20 cellular contexts compared by ENCODE assay signal in genomic region chr16:53537591-53537990, GRCh38.
"Had no signal": no experiment of that assay in that cellular context is flagged by ENCODE, and none has a peak within 500 bp of the region (broad histone marks: within the 10 kb centered on the region; RNA-seq: fewer than 3 reads in every experiment).

No MANE protein-coding gene starts in this region.

- H3K4me1 ChIP-seq: neural progenitor cell, parathyroid adenoma, right atrium auricular region, testis, tibial artery had no signal

- H3K4me1 Mint-ChIP-seq: nephron, neural progenitor cell had no signal

- DNase-seq: cortex of kidney; kidney; stimulated activated CD4-positive, alpha-beta T cell treated with anti-CD3 and anti-CD28 coated beads, Interleukin-12 subunit alpha, Interleukin-12 subunit beta, amount 100 ng/mL, for 4 hours; stimulated activated CD4-positive, alpha-beta T cell treated with anti-CD3 and anti-CD28 coated beads, Interleukin-1b, Interleukin-23, amount 100 ng/mL, for 48 hours; stimulated activated CD4-positive, alpha-beta T cell treated with anti-CD3 and anti-CD28 coated beads, Interleukin-4, amount 100 ng/mL, for 1 hour; stimulated activated naive CD8-positive, alpha-beta T cell treated with anti-CD3 and anti-CD28 coated beads, Interleukin-15, Interleukin-2, amounts not matched to agents 100 U/mL and 50 U/mL, for 24 hours; substantia nigra; testis; tibial artery had no signal

- H3K27me3 ChIP-seq: neural progenitor cell, right atrium auricular region, testis had no signal

- H3K27me3 Mint-ChIP-seq: memory B cell, progenitor cell of endocrine pancreas, type B pancreatic cell had no signal

- H3K36me3 ChIP-seq: neural progenitor cell, right atrium auricular region, tibial artery had no signal

- H3K27ac Mint-ChIP-seq: memory B cell; neural progenitor cell; progenitor cell of endocrine pancreas; stimulated activated memory B cell treated with anti-CD40 and anti-IgM and Interleukin-4, amounts not matched to agents 10 μg/mL and 1 μg/mL and 100 μg/mL, for 72 hours; type B pancreatic cell had no signal

- H3K36me3 Mint-ChIP-seq: memory B cell; stimulated activated memory B cell treated with anti-CD40 and anti-IgM and Interleukin-4, amounts not matched to agents 10 μg/mL and 1 μg/mL and 100 μg/mL, for 72 hours; type B pancreatic cell had no signal

- H3K9me3 ChIP-seq: right atrium auricular region, testis, tibial artery had no signal

- H3K9me3 Mint-ChIP-seq: memory B cell; stimulated activated memory B cell treated with anti-CD40 and anti-IgM and Interleukin-4, amounts not matched to agents 10 μg/mL and 1 μg/mL and 100 μg/mL, for 72 hours; type B pancreatic cell had no signal

- H3K4me3 ChIP-seq: lung, neural progenitor cell, right atrium auricular region, smooth muscle cell, testis, tibial artery had no signal

- ATAC-seq: sciatic nerve; stimulated activated memory B cell treated with anti-CD40 and anti-IgM and Interleukin-4, amounts not matched to agents 10 μg/mL and 1 μg/mL and 100 μg/mL, for 72 hours; stimulated activated naive CD8-positive, alpha-beta T cell treated with anti-CD3 and anti-CD28 coated beads, Interleukin-15, Interleukin-2, amounts not matched to agents 100 U/mL and 50 U/mL, for 24 hours had no signal

- H3K27ac ChIP-seq: neural progenitor cell, parathyroid adenoma, right atrium auricular region, testis, tibial artery had no signal

- H3K4me3 Mint-ChIP-seq: memory B cell; nephron; neural progenitor cell; stimulated activated memory B cell treated with anti-CD40 and anti-IgM and Interleukin-4, amounts not matched to agents 10 μg/mL and 1 μg/mL and 100 μg/mL, for 72 hours; type B pancreatic cell had no signal
